Comparison of ENCODE assay signal across 19 cellular contexts in the genomic region with DNA sequence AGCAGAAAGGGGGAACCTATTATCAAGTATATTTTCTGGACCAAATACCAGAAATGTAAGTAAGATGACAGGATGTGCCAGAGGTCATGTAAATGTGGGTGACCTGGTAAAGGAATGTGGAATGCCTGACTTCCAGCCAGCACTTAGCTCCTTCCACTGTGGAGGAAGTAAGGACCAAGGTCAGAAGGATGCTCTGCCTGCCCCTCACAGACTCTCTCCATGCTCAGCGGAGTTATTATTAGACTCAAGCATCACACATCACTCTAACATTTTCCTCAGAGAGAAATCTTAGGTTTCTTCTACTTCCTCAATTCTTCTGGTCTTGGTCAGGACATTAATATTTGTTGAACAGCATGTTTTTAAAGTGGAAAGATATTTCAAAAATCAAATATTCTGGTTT.
DNase-seq lines count a peak whose midpoint lies in the region; ATAC-seq and TF ChIP-seq lines count a peak whose summit lies in the region.
"Had no signal": no experiment of that assay in that cellular context is flagged by ENCODE, and none has a peak within 500 bp of the region (broad histone marks: within the 10 kb centered on the region; RNA-seq: fewer than 3 reads in every experiment).

No MANE protein-coding gene starts in this region.

- no peaks in the 10 kb centered on the region for H3K79me2 ChIP-seq in GM23248 (ENCODE audit: insufficient read depth)

- H3K9me3 ChIP-seq in GM23248 (ENCODE audit: low read depth) (no peaks in the 10 kb centered on the region), skeletal muscle satellite cell (replicated peaks; ENCODE audit: low read length) (no peaks in the 10 kb centered on the region)
- H3K9me3 ChIP-seq: Peyer's patch had no signal

- ATAC-seq in SK-N-SH treated with all-trans-retinoic acid at 6 μM for 48 hours (peak; percentile 81), GM21367 (IDR thresholded peaks at IDR 0.05; ENCODE audit: unreplicated experiment) (no peak)
- ATAC-seq: activated CD4-positive, CD25-positive, alpha-beta regulatory T cell treated with anti-CD3 and anti-CD28 coated beads, Interleukin-2, amount 50 U/mL, for 24 hours; stimulated activated naive CD8-positive, alpha-beta T cell treated with anti-CD3 and anti-CD28 coated beads, Interleukin-15, Interleukin-2, amounts not matched to agents 100 U/mL and 50 U/mL, for 24 hours had no signal

- H3K36me3 ChIP-seq in GM23248 (ENCODE audit: low read depth) (no peaks in the 10 kb centered on the region), skeletal muscle satellite cell (ENCODE audit: insufficient read depth, low read length) (no peaks in the 10 kb centered on the region)
- H3K36me3 ChIP-seq: Peyer's patch had no signal

- no peak overlapping the region for H2AFZ ChIP-seq in GM23248

- H3K4me3 ChIP-seq in GM23248 = no peak overlapping the region
- H3K4me3 ChIP-seq in fibroblast of villous mesenchyme (ENCODE audit: low read depth, low read length) = no peak overlapping the region
- no peak overlapping the region for H3K4me3 ChIP-seq in skeletal muscle satellite cell (ENCODE audit: low read length)
- H3K4me3 ChIP-seq: Peyer's patch had no signal

- H3K9me2 ChIP-seq in GM23248 (ENCODE audit: insufficient read depth) = no peaks in the 10 kb centered on the region

- H3F3A ChIP-seq in GM23248 (ENCODE audit: insufficient read depth) = peaks cover 15% of the 10 kb centered on the region; the same call in 1 of the 2 replicates

- H3K27ac ChIP-seq in GM23248 = 0 out of 2 replicates have a peak overlapping the region, but pooled peaks have one; percentile 9
- H3K27ac ChIP-seq: C4-2B, Peyer's patch had no signal

- in situ Hi-C loops in GM23248 (cut with MboI) = no loop called here

- H3K4me2 ChIP-seq in GM23248 (ENCODE audit: unreplicated experiment) (peak overlapping the region; percentile 42), skeletal muscle satellite cell (ENCODE audit: low read length) (peak overlapping the region; percentile 57)

- H3K9ac ChIP-seq in GM23248 (no peak overlapping the region), skeletal muscle satellite cell (ENCODE audit: low read depth, low read length) (peak overlapping the region; percentile 70)

- H3K27me3 ChIP-seq in GM23248 (replicated peaks; ENCODE audit: insufficient read depth) = no peaks in the 10 kb centered on the region
- H3K27me3 ChIP-seq in skeletal muscle satellite cell (ENCODE audit: control insufficient read depth, insufficient read depth, low read length) = no peaks in the 10 kb centered on the region
- H3K27me3 ChIP-seq: Peyer's patch had no signal

- no peaks in the 10 kb centered on the region for H4K20me1 ChIP-seq in GM23248 (ENCODE audit: insufficient read depth)

- DNase-seq in GM23248 = peak; percentile 42
- peak; percentile 19 for DNase-seq in fibroblast of villous mesenchyme (ENCODE audit: low read depth)
- DNase-seq in C1 segment of cervical spinal cord (lab: John Stamatoyannopoulos, UW) = no peak
- DNase-seq in amygdala (lab: John Stamatoyannopoulos, UW) = no peak
- DNase-seq in LoVo (ENCODE audit: low spot score) = no peak
- DNase-seq: activated CD8-positive, alpha-beta memory T cell treated with anti-CD3 and anti-CD28 coated beads, Interleukin-2, amount 50 U/mL, for 4 hours; activated naive CD4-positive, alpha-beta T cell treated with anti-CD3 and anti-CD28 coated beads, Interleukin-2, amount 10 ng/mL, durations not matched to agents 7 days and 5 days; DMS53; kidney; NCI-H1694; Peyer's patch; stimulated activated CD4-positive, alpha-beta T cell treated with anti-CD3 and anti-CD28 coated beads, Interleukin-12 subunit alpha, Interleukin-12 subunit beta, amount 100 ng/mL, for 4 hours; stimulated activated naive CD8-positive, alpha-beta T cell treated with anti-CD3 and anti-CD28 coated beads, Interleukin-15, Interleukin-2, amounts not matched to agents 100 U/mL and 50 U/mL, for 24 hours; T-helper 1 cell had no signal

- 71 to 91% methylated on average over 1 of the region's 1 CpG for WGBS in GM23248 (ENCODE audit: low coverage in 1 of 2, low lambda C conversion rate in 2 of 2, missing lambda C conversion rate in 2 of 2), 2 experiments

- peaks cover 27% of the 10 kb centered on the region for H3K4me1 ChIP-seq in GM23248 (ENCODE audit: insufficient read depth)
- peaks cover 22% of the 10 kb centered on the region for H3K4me1 ChIP-seq in skeletal muscle satellite cell (ENCODE audit: control insufficient read depth, insufficient read depth, low read length)
- H3K4me1 ChIP-seq: Peyer's patch had no signal

- no peak for TF ChIP-seq CTCF in fibroblast of villous mesenchyme (IDR thresholded peaks at IDR 0.05; ENCODE audit: insufficient read depth, low read depth, low read length)

TF ChIP-seq in SK-N-SH treated with all-trans-retinoic acid at 6 μM for 48 hours, 23 proteins besides CTCF, POLR2A, EP300 and RAD21:
- no peak for TF ChIP-seq ESRRG (CRISPR knock-in tag; IDR thresholded peaks at IDR 0.05)
- no peak for TF ChIP-seq ZC3H10 (CRISPR knock-in tag; IDR thresholded peaks at IDR 0.05)
- TF ChIP-seq ISL1 (CRISPR knock-in tag; IDR thresholded peaks at IDR 0.05) = peak; percentile 29; the same call in 1 of the 2 replicates
- no peak for TF ChIP-seq POU6F1 (CRISPR knock-in tag; IDR thresholded peaks at IDR 0.05; ENCODE audit: borderline replicate concordance, low read depth)
- TF ChIP-seq, protein P1, sequence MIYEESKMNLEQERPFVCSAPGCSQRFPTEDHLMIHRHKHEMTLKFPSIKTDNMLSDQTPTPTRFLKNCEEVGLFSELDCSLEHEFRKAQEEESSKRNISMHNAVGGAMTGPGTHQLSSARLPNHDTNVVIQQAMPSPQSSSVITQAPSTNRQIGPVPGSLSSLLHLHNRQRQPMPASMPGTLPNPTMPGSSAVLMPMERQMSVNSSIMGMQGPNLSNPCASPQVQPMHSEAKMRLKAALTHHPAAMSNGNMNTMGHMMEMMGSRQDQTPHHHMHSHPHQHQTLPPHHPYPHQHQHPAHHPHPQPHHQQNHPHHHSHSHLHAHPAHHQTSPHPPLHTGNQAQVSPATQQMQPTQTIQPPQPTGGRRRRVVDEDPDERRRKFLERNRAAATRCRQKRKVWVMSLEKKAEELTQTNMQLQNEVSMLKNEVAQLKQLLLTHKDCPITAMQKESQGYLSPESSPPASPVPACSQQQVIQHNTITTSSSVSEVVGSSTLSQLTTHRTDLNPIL (CRISPR knock-in tag; IDR thresholded peaks at IDR 0.05; ENCODE audit: low read depth) = no peak
- TF ChIP-seq TOX (CRISPR knock-in tag; IDR thresholded peaks at IDR 0.05; ENCODE audit: borderline replicate concordance) = no peak
- no peak for TF ChIP-seq BACH2 (CRISPR knock-in tag; IDR thresholded peaks at IDR 0.05; ENCODE audit: borderline replicate concordance)
TF ChIP-seq in SK-N-SH treated with all-trans-retinoic acid at 6 μM for 48 hours: peak in this region for 1.

Comparison
In these comparisons a context has a peak if more than half of its experiments do, and no peak if none do; other contexts are left out.
1. DNase-seq: peak in GM23248 (single experiment) and fibroblast of villous mesenchyme (single experiment); none in C1 segment of cervical spinal cord (0 of 14), amygdala (0 of 56) and LoVo (single experiment).